ENCODE assay signal across 14 cellular contexts in the genomic region with DNA sequence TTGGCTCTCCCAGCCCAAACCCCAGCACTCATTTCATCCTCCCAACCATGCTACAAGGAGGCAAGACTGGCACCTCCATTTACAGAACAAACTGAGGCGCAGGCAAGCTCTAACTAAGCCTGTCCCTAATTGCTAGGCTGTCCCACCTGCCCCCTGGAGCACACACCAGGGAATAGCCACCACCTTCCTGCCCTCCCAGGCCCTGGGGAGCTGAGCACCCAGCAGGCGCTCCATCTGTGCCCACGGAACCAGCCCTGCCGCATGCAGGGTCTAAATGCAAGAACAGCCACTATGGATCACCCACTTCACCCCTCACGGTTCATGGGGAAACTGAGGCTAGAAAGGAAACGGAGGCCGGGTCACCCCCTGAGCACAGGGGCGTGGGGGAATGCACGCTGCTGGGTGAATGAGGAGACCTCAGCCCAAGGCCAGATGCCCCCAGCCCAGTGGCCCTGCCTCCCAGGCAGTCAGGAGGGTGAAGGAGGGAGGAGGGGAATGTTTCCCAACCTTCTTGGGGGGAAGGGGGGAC. TPM values are rescaled to one million over a fixed set of nuclear protein-coding genes. Genes with fewer than 3 reads are reported as not detected.
DNase-seq lines count a peak whose midpoint lies in the region; ATAC-seq, FAIRE-seq and TF ChIP-seq lines count a peak whose summit lies in the region.
"Had no signal": no experiment of that assay in that cellular context is flagged by ENCODE, and none has a peak within 500 bp of the region (broad histone marks: within the 10 kb centered on the region; RNA-seq: fewer than 3 reads in every experiment).

No MANE protein-coding gene starts in this region.

- in situ Hi-C loops in GM13976 (cut with MboI; ENCODE audit: low sequenced_read_pairs, unreplicated experiment) = no loop called here

- H3K27ac ChIP-seq in H9 (ENCODE audit: insufficient read length, low read depth, low read length) = no peak overlapping the region
- H3K27ac ChIP-seq in sigmoid colon = peak overlapping the region in 3 of 4 donors; percentile 46 to 63 (median 57)

- no peak overlapping the region for H3K18ac ChIP-seq in H9 (ENCODE audit: insufficient read length, low read depth, low read length)

- H3K9ac ChIP-seq in H9 (ENCODE audit: extremely low read depth, insufficient read length, low read length) = no peak overlapping the region

- H2BK5ac ChIP-seq in H9 (ENCODE audit: insufficient read length, low read length) = no peak overlapping the region

- POLR2A ChIA-PET in activated CD4-positive, alpha-beta T cell treated with anti-CD3 and anti-CD28 coated beads for 36 hours (lab: Charles Lee) = no interaction called here

- no peak overlapping the region for H2BK12ac ChIP-seq in H9 (ENCODE audit: insufficient read length, low read depth, low read length)

- H3K4me1 ChIP-seq in H9 (ENCODE audit: insufficient read depth, low read length) (no peaks in the 10 kb centered on the region), sigmoid colon (peaks cover 0 to 26% (median 18%) of the 10 kb centered on the region in 4 donors)

- H3K4me2 ChIP-seq in H9 (ENCODE audit: insufficient read depth, insufficient read length, low read length) = no peak overlapping the region

- no peak overlapping the region for H2BK120ac ChIP-seq in H9 (ENCODE audit: low read depth, low read length, poor library complexity, severe bottlenecking)

- DNase-seq in H9 (no peak), choroid plexus epithelial cell (ENCODE audit: low read depth) (no peak), kidney epithelial cell (ENCODE audit: low read depth) (no peak), sigmoid colon (peak; percentile 58), frontal cortex (ENCODE audit: low spot score in 2 of 2) (no peak), GM13976 (ENCODE audit: low spot score) (no peak)
- DNase-seq in activated CD8-positive, alpha-beta memory T cell treated with anti-CD3 and anti-CD28 coated beads for 24 hours = no peak
- no peak for DNase-seq in activated CD4-positive, alpha-beta T cell treated with anti-CD3 and anti-CD28 coated beads for 36 hours
- DNase-seq: activated naive CD4-positive, alpha-beta T cell; DMS153; KBM-7; NCI-H446; stimulated activated naive CD8-positive, alpha-beta T cell treated with anti-CD3 and anti-CD28 coated beads, Interleukin-15, amount 100 ng/mL, for 72 hours had no signal

- intact Hi-C loops in sigmoid colon (cut with DNase I) = no loop called here
- intact Hi-C loops in activated CD4-positive, alpha-beta T cell treated with anti-CD3 and anti-CD28 coated beads for 36 hours (cut with DNase I, micrococcal nuclease) = no loop called here

- peaks cover 0 to 3% of the 10 kb centered on the region in 2 experiments; a peak in 1 of 4 replicates for H3K4me1 Mint-ChIP-seq in H9
- H3K4me1 Mint-ChIP-seq in activated CD4-positive, alpha-beta T cell treated with anti-CD3 and anti-CD28 coated beads for 36 hours = peaks cover 3% of the 10 kb centered on the region

- H4K91ac ChIP-seq in H9 (ENCODE audit: insufficient read length, low read depth, low read length) = no peak overlapping the region

- H3K56ac ChIP-seq in H9 (ENCODE audit: insufficient read length, low read depth, low read length) = no peak overlapping the region

- no peak for ATAC-seq in activated CD4-positive, alpha-beta T cell treated with anti-CD3 and anti-CD28 coated beads for 36 hours
- ATAC-seq: natural killer cell treated with Interleukin-12 subunit alpha and Interleukin-12 subunit beta and Interleukin-15 and Interleukin-18, amount 100 ng/mL, for 72 hours; stimulated activated naive CD8-positive, alpha-beta T cell treated with anti-CD3 and anti-CD28 coated beads, Interleukin-15, amount 100 ng/mL, for 72 hours had no signal

- no peak overlapping the region for H2AK5ac ChIP-seq in H9 (ENCODE audit: insufficient read length, low read length)

- no peak overlapping the region for H3K27ac Mint-ChIP-seq in H9
- no peak overlapping the region for H3K27ac Mint-ChIP-seq in activated CD4-positive, alpha-beta T cell treated with anti-CD3 and anti-CD28 coated beads for 36 hours
- H3K27ac Mint-ChIP-seq: natural killer cell treated with Interleukin-12 subunit alpha and Interleukin-12 subunit beta and Interleukin-15 and Interleukin-18, amount 100 ng/mL, for 72 hours had no signal

- CTCF ChIA-PET in activated CD4-positive, alpha-beta T cell treated with anti-CD3 and anti-CD28 coated beads for 36 hours (lab: Charles Lee) = no interaction called here

- no peaks in the 10 kb centered on the region for H3K79me1 ChIP-seq in H9 (ENCODE audit: insufficient read depth, low read depth, low read length, poor library complexity, severe bottlenecking)

- H3K36me3 ChIP-seq in kidney epithelial cell (ENCODE audit: control insufficient read depth, insufficient read depth, low read length) (peaks cover 4% of the 10 kb centered on the region), sigmoid colon (peaks cover 0 to 48% (median 30%) of the 10 kb centered on the region in 4 donors)

- H3K79me2 ChIP-seq in H9 (ENCODE audit: insufficient read depth, low read length) = no peaks in the 10 kb centered on the region

- no peaks in the 10 kb centered on the region for H3K9me3 ChIP-seq in H9 (ENCODE audit: control insufficient read depth, low read depth, low read length)
- H3K9me3 ChIP-seq in sigmoid colon = no peaks in the 10 kb centered on the region

- TF ChIP-seq POLR2A in sigmoid colon (IDR thresholded peaks at IDR 0.05) = no peak

- no peaks in the 10 kb centered on the region for H4K20me1 ChIP-seq in H9 (ENCODE audit: control insufficient read depth, insufficient read depth, insufficient read length)

- H2BK20ac ChIP-seq in H9 (ENCODE audit: low read depth, low read length, poor library complexity, severe bottlenecking) = no peak overlapping the region

- no peak for TF ChIP-seq EP300 in sigmoid colon (IDR thresholded peaks at IDR 0.05)

- H3K36me3 Mint-ChIP-seq in H9 (ENCODE audit: insufficient read depth in 1 of 3, low read depth in 3 of 3) = peaks cover 31 to 44% (median 43%) of the 10 kb centered on the region in 3 experiments
- peaks cover 2% of the 10 kb centered on the region for H3K36me3 Mint-ChIP-seq in activated CD4-positive, alpha-beta T cell treated with anti-CD3 and anti-CD28 coated beads for 36 hours (ENCODE audit: low read depth)
- H3K36me3 Mint-ChIP-seq: natural killer cell treated with Interleukin-12 subunit alpha and Interleukin-12 subunit beta and Interleukin-15 and Interleukin-18, amount 100 ng/mL, for 72 hours had no signal

- no CpG with 5 or more reads among the region's 9 CpGs for WGBS in H9 (ENCODE audit: extremely low coverage, insufficient read length, low lambda C conversion rate)
- WGBS in sigmoid colon, 2 donors = 39 to 81% methylated on average over 9 of the region's 9 CpGs

- FAIRE-seq in frontal cortex (lab: Jason Lieb, UNC) = no peak

- H2AFZ ChIP-seq in H9 (ENCODE audit: low read length) = no peak overlapping the region

- H3K14ac ChIP-seq in H9 (ENCODE audit: insufficient read depth, low read length) = no peak overlapping the region; the same call in 1 of the 2 replicates

- TF ChIP-seq CTCF in H9 (conservative IDR thresholded peaks at IDR 0.05) (0 out of 3 replicates have a peak, but pooled peaks have one; percentile 13), choroid plexus epithelial cell (conservative IDR thresholded peaks at IDR 0.05; ENCODE audit: low read depth, low read length) (peak; percentile 13), kidney epithelial cell (IDR thresholded peaks at IDR 0.05; ENCODE audit: insufficient read depth, low read length, poor library complexity, severe bottlenecking) (peak; percentile 24), sigmoid colon (IDR thresholded peaks at IDR 0.05) (no peak), GM13976 (IDR thresholded peaks at IDR 0.05; ENCODE audit: borderline replicate concordance, control extremely low read depth, extremely low read depth, insufficient read depth, missing control alignments) (no peak)

- no peak overlapping the region for H4K5ac ChIP-seq in H9 (ENCODE audit: insufficient read length, low read depth, low read length)

- no peaks in the 10 kb centered on the region for H3K27me3 ChIP-seq in H9 (ENCODE audit: insufficient read depth, low read length)
- no peaks in the 10 kb centered on the region for H3K27me3 ChIP-seq in kidney epithelial cell (ENCODE audit: control insufficient read depth, insufficient read depth, low read length)
- H3K27me3 ChIP-seq in sigmoid colon = no peaks in the 10 kb centered on the region

- no peaks in the 10 kb centered on the region for H3K23me2 ChIP-seq in H9 (ENCODE audit: insufficient read length, low read depth, low read length, poor library complexity, severe bottlenecking)

- H3K23ac ChIP-seq in H9 (ENCODE audit: insufficient read length, low read depth, low read length) = no peak overlapping the region

- no peak overlapping the region for H3K4ac ChIP-seq in H9 (ENCODE audit: low read depth, low read length)

- no peak overlapping the region for H3T11ph ChIP-seq in H9 (ENCODE audit: low read length)

- no peak overlapping the region for H3K4me3 Mint-ChIP-seq in H9
- H3K4me3 Mint-ChIP-seq in activated CD4-positive, alpha-beta T cell treated with anti-CD3 and anti-CD28 coated beads for 36 hours = no peak overlapping the region
- H3K4me3 Mint-ChIP-seq: natural killer cell treated with Interleukin-12 subunit alpha and Interleukin-12 subunit beta and Interleukin-15 and Interleukin-18, amount 100 ng/mL, for 72 hours; stimulated activated naive CD8-positive, alpha-beta T cell treated with anti-CD3 and anti-CD28 coated beads, Interleukin-15, amount 100 ng/mL, for 72 hours had no signal

- H4K8ac ChIP-seq in H9 (replicated peaks; ENCODE audit: insufficient read length, low read depth, low read length) = no peak overlapping the region

- no peak overlapping the region for H2BK15ac ChIP-seq in H9 (ENCODE audit: low read depth, low read length)

- H3K4me3 ChIP-seq in choroid plexus epithelial cell (ENCODE audit: low read depth, low read length) (no peak overlapping the region), kidney epithelial cell (ENCODE audit: low read depth, low read length) (no peak overlapping the region), sigmoid colon (no peak overlapping the region)

- no peaks in the 10 kb centered on the region for H3K27me3 Mint-ChIP-seq in H9 (ENCODE audit: low read depth)
- no peaks in the 10 kb centered on the region for H3K27me3 Mint-ChIP-seq in activated CD4-positive, alpha-beta T cell treated with anti-CD3 and anti-CD28 coated beads for 36 hours
- H3K27me3 Mint-ChIP-seq: natural killer cell treated with Interleukin-12 subunit alpha and Interleukin-12 subunit beta and Interleukin-15 and Interleukin-18, amount 100 ng/mL, for 72 hours; stimulated activated naive CD8-positive, alpha-beta T cell treated with anti-CD3 and anti-CD28 coated beads, Interleukin-15, amount 100 ng/mL, for 72 hours had no signal

- H3K9me3 Mint-ChIP-seq in H9 = no peaks in the 10 kb centered on the region; a peak in 1 of 5 replicates
- H3K9me3 Mint-ChIP-seq in activated CD4-positive, alpha-beta T cell treated with anti-CD3 and anti-CD28 coated beads for 36 hours (ENCODE audit: low read depth) = no peaks in the 10 kb centered on the region
- H3K9me3 Mint-ChIP-seq: natural killer cell treated with Interleukin-12 subunit alpha and Interleukin-12 subunit beta and Interleukin-15 and Interleukin-18, amount 100 ng/mL, for 72 hours; stimulated activated naive CD8-positive, alpha-beta T cell treated with anti-CD3 and anti-CD28 coated beads, Interleukin-15, amount 100 ng/mL, for 72 hours had no signal

RNA-seq across cellular contexts. Expression of gene PDGFA, which starts 16.5 kb away (rescaled TPM):
- total RNA-seq in H9 (2021) (34.3 and 35.8 TPM in 2 replicates), kidney epithelial cell (65.6 and 92.4 TPM in 2 replicates), sigmoid colon (10 to 100 TPM; 33.9 to 38.5 (median 36.9) TPM), frontal cortex (42.4 TPM)
- polyA plus RNA-seq in sigmoid colon = 10 to 100 TPM; 19.7 to 21.6 (median 20.0) TPM
- 1 to 10 TPM; 5.2 to 5.3 TPM for total RNA-seq in activated CD4-positive, alpha-beta T cell treated with anti-CD3 and anti-CD28 coated beads for 36 hours

Comparison
In these comparisons a context has a peak if more than half of its experiments do, and no peak if none do; other contexts are left out.
1. CTCF ChIP-seq: peak in H9 (single experiment), choroid plexus epithelial cell (single experiment) and kidney epithelial cell (single experiment); none in sigmoid colon (0 of 4) and GM13976 (single experiment).